8 cellular contexts compared by ENCODE assay signal in genomic region chr15:69413822-69414701, GRCh38. TPM values are rescaled to one million over a fixed set of nuclear protein-coding genes. Genes with fewer than 3 reads are reported as not detected.
DNase-seq lines count a peak whose midpoint lies in the region; ATAC-seq and TF ChIP-seq lines count a peak whose summit lies in the region.

KIF23 (plus strand) TSS chr15:69414349; CDS start chr15:69414466, 117 bp downstream.

- peak within 1 kb of the TSS; percentile 99 for H3K14ac ChIP-seq in IMR-90 (replicated peaks; ENCODE audit: low read depth, low read length)

- intact Hi-C loops in IMR-90 (cut with micrococcal nuclease), result loop anchor here (2.0 kb wide), 1 partner anchor 39 kb away; the partner anchor contains the start of gene RPLP1
- intact Hi-C loops in PC-3 (cut with micrococcal nuclease), result loop anchor here (2.0 kb wide), 1 partner anchor 53 kb away; no protein-coding TSS in a partner anchor

- H3K9me2 ChIP-seq in PC-3 (replicated peaks; ENCODE audit: low read length), result no peaks in the 10 kb centered on the region

- ATAC-seq in GM21528 (IDR thresholded peaks at IDR 0.05; ENCODE audit: low FRiP score, unreplicated experiment), result peak; percentile 94
- peak; percentile 81 for ATAC-seq in IMR-90 (ENCODE audit: low read depth)
- peak; percentile 89 for ATAC-seq in PC-3

- H3K9me3 ChIP-seq in IMR-90 (ENCODE audit: control insufficient read depth, insufficient read depth, low read length) (no peaks in the 10 kb centered on the region), PC-3 (ENCODE audit: low read length) (no peaks in the 10 kb centered on the region)

- peak within 1 kb of the TSS; percentile 92; the same call in 1 of the 3 replicates for H2BK15ac ChIP-seq in IMR-90 (ENCODE audit: low read depth, low read length)

- peak within 1 kb of the TSS; percentile 99 for H3K9ac ChIP-seq in IMR-90 (ENCODE audit: low read depth, low read length)
- peak within 1 kb of the TSS; percentile 86 for H3K9ac ChIP-seq in PC-3 (ENCODE audit: low read length)

- CTCF ChIA-PET in IMR-90 (lab: Yijun Ruan, JAX) (no interaction called here), PC-3 (lab: Charles Lee) (no interaction called here)

- POLR2A ChIA-PET in IMR-90 (lab: Charles Lee; ENCODE audit: unreplicated experiment) (interaction anchor here (0.6 to 1.4 kb wide), 4 partner anchors 32 to 368 kb away, joined by 3 to 5 read pairs (median 3); partner anchors contain the start of gene RPLP1), PC-3 (lab: Charles Lee; ENCODE audit: unreplicated experiment) (interaction anchor here (0.7 to 1.8 kb wide), 5 partner anchors 13 to 683 kb away, joined by 3 to 6 read pairs (median 4); partner anchors contain the start of gene TLE3)

- no peak for TF ChIP-seq POLR2A in IMR-90 (IDR thresholded peaks at IDR 0.05; ENCODE audit: low read depth, low read length)

- H3K27ac ChIP-seq in IMR-90 (ENCODE audit: insufficient read depth, low read length), result peak within 1 kb of the TSS; percentile 100
- peak within 1 kb of the TSS; percentile 56 for H3K27ac ChIP-seq in PC-3 (ENCODE audit: low read length)

- peak within 1 kb of the TSS; percentile 99 for H3K4ac ChIP-seq in IMR-90 (ENCODE audit: low read depth, low read length)

- H3K56ac ChIP-seq in IMR-90 (ENCODE audit: extremely low read depth, insufficient read depth, low read length), result peak within 1 kb of the TSS; percentile 97

- H4K20me1 ChIP-seq in IMR-90 (ENCODE audit: insufficient read depth, low read length) (peaks cover 35% of the 10 kb centered on the region), PC-3 (ENCODE audit: low read length) (peaks cover 29% of the 10 kb centered on the region)

- H2BK120ac ChIP-seq in IMR-90 (ENCODE audit: low read depth, low read length), result peak within 1 kb of the TSS; percentile 94

- H3K27me3 ChIP-seq in IMR-90 (ENCODE audit: control insufficient read depth, insufficient read depth, low read length) (no peaks in the 10 kb centered on the region), PC-3 (ENCODE audit: low read length) (no peaks in the 10 kb centered on the region)

- peak within 1 kb of the TSS; percentile 94 for H3K18ac ChIP-seq in IMR-90 (ENCODE audit: low read depth, low read length)

- H3K4me2 ChIP-seq in IMR-90 (ENCODE audit: low read depth, low read length), result peak within 1 kb of the TSS; percentile 98
- peak within 1 kb of the TSS; percentile 98 for H3K4me2 ChIP-seq in PC-3 (ENCODE audit: low read length)

- peaks cover 36 to 57% of the 10 kb centered on the region in 2 experiments for H3K79me1 ChIP-seq in IMR-90 (ENCODE audit: low read depth in 1 of 2, low read length in 2 of 2)

- DNase-seq in DMS 273 treated with DMSO at 0.1 percent for 48 hours (lab: John Stamatoyannopoulos, UW), result peak; percentile 75
- DNase-seq in IMR-90, result peak; percentile 94
- peak; percentile 96 for DNase-seq in PC-3
- DNase-seq in activated T-cell treated with anti-CD3 and anti-CD28 coated beads for 4 hours, result peak; percentile 88
- peak; percentile 59 for DNase-seq in epithelial cell of proximal tubule (ENCODE audit: low read depth)
- peak; percentile 94 for DNase-seq in mucosa of gallbladder (ENCODE audit: low spot score)
- peak; percentile 84 for DNase-seq in stimulated activated CD8-positive, alpha-beta memory T cell treated with anti-CD3 and anti-CD28 coated beads, Interleukin-4, amount 100 ng/mL, for 4 hours (ENCODE audit: low read depth in 2 of 2, low spot score in 1 of 2)

- H2AFZ ChIP-seq in IMR-90 (replicated peaks; ENCODE audit: low read length, poor library complexity) (peak within 1 kb of the TSS; percentile 94), PC-3 (ENCODE audit: low read length) (peak within 1 kb of the TSS; percentile 92)

- peak within 1 kb of the TSS; percentile 98 for H2BK5ac ChIP-seq in IMR-90 (ENCODE audit: low read depth, low read length, poor library complexity, severe bottlenecking)

- H3K4me1 ChIP-seq in IMR-90 (ENCODE audit: control insufficient read depth, insufficient read depth, low read length) (peaks cover 20% of the 10 kb centered on the region), PC-3 (ENCODE audit: insufficient read depth, low read length) (peaks cover 29% of the 10 kb centered on the region)

- H2AK5ac ChIP-seq in IMR-90 (ENCODE audit: low read depth, low read length), result peak within 1 kb of the TSS; percentile 93

- H3K36me3 ChIP-seq in IMR-90 (ENCODE audit: control insufficient read depth, insufficient read depth, low read length) (no peaks in the 10 kb centered on the region), PC-3 (ENCODE audit: low read depth, low read length) (peaks cover 22% of the 10 kb centered on the region)

- dilution Hi-C loops in IMR-90 (cut with HindIII; ENCODE audit: low sequenced_read_pairs, unreplicated experiment), result no loop called here

- H4K8ac ChIP-seq in IMR-90 (ENCODE audit: low read depth in 2 of 2, low read length in 2 of 2), result peak within 1 kb of the TSS; percentile 91 to 94

- H3K4me3 ChIP-seq in IMR-90 (ENCODE audit: insufficient read depth, low read depth, low read length) (peak within 1 kb of the TSS; percentile 78), PC-3 (ENCODE audit: low read length) (peak within 1 kb of the TSS; percentile 95), epithelial cell of proximal tubule (ENCODE audit: low read depth, low read length) (peak within 1 kb of the TSS; percentile 84)

- 1% methylated on average over 50 of the region's 78 CpGs; no CpG with 5 or more reads in 1 of the 2 experiments for WGBS in IMR-90 (ENCODE audit: extremely low coverage in 2 of 2, insufficient read length in 1 of 2), 2 experiments

- peak within 1 kb of the TSS; percentile 99 for H3K23ac ChIP-seq in IMR-90 (ENCODE audit: low read depth, low read length)

- peak within 1 kb of the TSS; percentile 85 for H2AK9ac ChIP-seq in IMR-90 (replicated peaks; ENCODE audit: low read depth, low read length, poor library complexity)

- peaks cover 18% of the 10 kb centered on the region for H3K9me1 ChIP-seq in IMR-90 (ENCODE audit: insufficient read depth, low read length)

- peak within 1 kb of the TSS; percentile 86 for H4K5ac ChIP-seq in IMR-90 (ENCODE audit: low read depth, low read length)

- H3K79me2 ChIP-seq in PC-3 (ENCODE audit: low read length), result peaks cover 51% of the 10 kb centered on the region

- TF ChIP-seq CTCF in IMR-90 (conservative IDR thresholded peaks at IDR 0.05; ENCODE audit: low read depth, low read length) (no peak), PC-3 (conservative IDR thresholded peaks at IDR 0.05; ENCODE audit: low read depth, low read length) (no peak), epithelial cell of proximal tubule (conservative IDR thresholded peaks at IDR 0.05; ENCODE audit: low read depth, low read length) (no peak)

- BruUV-seq in IMR-90 (replicated peaks; lab: Mats Ljungman, UMichigan) (no TSS peak), PC-3 (replicated peaks; lab: Mats Ljungman, UMichigan) (TSS peak; percentile 55)

- in situ Hi-C loops in IMR-90 (cut with MboI; ENCODE audit: low sequenced_read_pairs), result no loop called here

- H4K91ac ChIP-seq in IMR-90 (ENCODE audit: insufficient read depth, low read depth, low read length), result peak within 1 kb of the TSS; percentile 97

- TF ChIP-seq RAD21 in IMR-90 (IDR thresholded peaks at IDR 0.05; ENCODE audit: low read length), result no peak

- H2BK20ac ChIP-seq in IMR-90 (ENCODE audit: low read depth, low read length), result peak within 1 kb of the TSS; percentile 66; the same call in 1 of the 2 replicates

- H3F3A ChIP-seq in PC-3 (ENCODE audit: low read length, unreplicated experiment), result no peaks in the 10 kb centered on the region

TF ChIP-seq in IMR-90, 13 proteins besides CTCF, POLR2A, EP300 and RAD21:
- TF ChIP-seq SMC3 (IDR thresholded peaks at IDR 0.05; ENCODE audit: low read depth, low read length), result no peak
- no peak for TF ChIP-seq NFE2L2 (IDR thresholded peaks at IDR 0.05; ENCODE audit: low read depth, low read length)
- TF ChIP-seq MXI1 (IDR thresholded peaks at IDR 0.05; ENCODE audit: borderline replicate concordance, low read depth, low read length), result peak; percentile 99
- peak; percentile 78 for TF ChIP-seq BHLHE40 (IDR thresholded peaks at IDR 0.05; ENCODE audit: low read depth, low read length)
- 0 out of 2 replicates have a peak, but pooled peaks have one; percentile 9 for TF ChIP-seq FOS (IDR thresholded peaks at IDR 0.05; ENCODE audit: low read depth, low read length)
- TF ChIP-seq CEBPB (IDR thresholded peaks at IDR 0.05; ENCODE audit: low read depth, low read length), result peak; percentile 87

RNA-seq across cellular contexts. Expression of gene KIF23, which starts in this region (rescaled TPM):
- total RNA-seq in IMR-90 (2012; rRNA removed) (56.1 and 70.5 TPM in 2 replicates), PC-3 (2014; rRNA removed) (77.3 and 87.0 TPM in 2 replicates), epithelial cell of proximal tubule (71.5 and 87.9 TPM in 2 replicates), mucosa of gallbladder (3.9 TPM)
- polyA plus RNA-seq in IMR-90 (2012; rRNA removed), result 34.1 and 37.7 TPM in 2 replicates
- polyA plus RNA-seq in IMR-90 (2012; cell fraction: cytosol; rRNA removed), result 5.0 and 16.1 TPM in 2 replicates
- 8.1 and 50.9 TPM in 2 replicates for polyA plus RNA-seq in IMR-90 (2012; cell fraction: nucleus; rRNA removed; ENCODE audit: low replicate concordance)

Comparison
In these comparisons a context has a peak if more than half of its experiments do, and no peak if none do; other contexts are left out.
1. Peak in every context shown above with its lines: DNase-seq, ATAC-seq, H3K4me3 ChIP-seq and H3K27ac ChIP-seq.
2. RNA of gene KIF23 (total RNA-seq): 77.3 to 87.0 TPM in PC-3, 71.5 to 87.9 TPM in epithelial cell of proximal tubule and 56.1 to 70.5 TPM in IMR-90; 3.9 TPM in mucosa of gallbladder (single experiment); every median in the first group is over 10 times any median in the second.